ENCODE assay signal across 2 cellular contexts in genomic region chr18:50453014-50453680, GRCh38.
TF ChIP-seq lines count a peak whose summit lies in the region.

No MANE protein-coding gene starts in this region.

TF ChIP-seq in liver, 16 proteins besides CTCF, POLR2A, EP300 and RAD21 (continued from another document):
- TF ChIP-seq ATF3 (IDR thresholded peaks at IDR 0.05) (peak; percentile 81), ZBTB33 (IDR thresholded peaks at IDR 0.05) (no peak), HNF4A (conservative IDR thresholded peaks at IDR 0.05) (peak; percentile 36 to 53)

TF ChIP-seq in HepG2, 621 proteins besides CTCF, POLR2A, EP300 and RAD21 (continued from another document):
- no peak for TF ChIP-seq ZXDC (CRISPR knock-in tag; IDR thresholded peaks at IDR 0.05)
- no peak for TF ChIP-seq NFKBIZ (CRISPR knock-in tag; IDR thresholded peaks at IDR 0.05)
- no peak for TF ChIP-seq ZNF225 (CRISPR knock-in tag; IDR thresholded peaks at IDR 0.05)
- no peak for TF ChIP-seq ZNF670 (CRISPR knock-in tag; IDR thresholded peaks at IDR 0.05; ENCODE audit: borderline replicate concordance)
- no peak for TF ChIP-seq AKNA (CRISPR knock-in tag; IDR thresholded peaks at IDR 0.05; ENCODE audit: borderline replicate concordance)
- no peak for TF ChIP-seq ZNF556 (CRISPR knock-in tag; IDR thresholded peaks at IDR 0.05; ENCODE audit: borderline replicate concordance)
- TF ChIP-seq MLXIP (CRISPR knock-in tag; IDR thresholded peaks at IDR 0.05; ENCODE audit: borderline replicate concordance): no peak
- TF ChIP-seq SIX4 (CRISPR knock-in tag; IDR thresholded peaks at IDR 0.05): no peak
- TF ChIP-seq IRF2 (CRISPR knock-in tag; IDR thresholded peaks at IDR 0.05): no peak
- TF ChIP-seq ZSCAN12 (CRISPR knock-in tag; IDR thresholded peaks at IDR 0.05): no peak
- TF ChIP-seq ZNF691 (CRISPR knock-in tag; IDR thresholded peaks at IDR 0.05; ENCODE audit: borderline replicate concordance, low read depth): no peak
